Comparison of ENCODE assay signal across 1 cellular context in the genomic region with DNA sequence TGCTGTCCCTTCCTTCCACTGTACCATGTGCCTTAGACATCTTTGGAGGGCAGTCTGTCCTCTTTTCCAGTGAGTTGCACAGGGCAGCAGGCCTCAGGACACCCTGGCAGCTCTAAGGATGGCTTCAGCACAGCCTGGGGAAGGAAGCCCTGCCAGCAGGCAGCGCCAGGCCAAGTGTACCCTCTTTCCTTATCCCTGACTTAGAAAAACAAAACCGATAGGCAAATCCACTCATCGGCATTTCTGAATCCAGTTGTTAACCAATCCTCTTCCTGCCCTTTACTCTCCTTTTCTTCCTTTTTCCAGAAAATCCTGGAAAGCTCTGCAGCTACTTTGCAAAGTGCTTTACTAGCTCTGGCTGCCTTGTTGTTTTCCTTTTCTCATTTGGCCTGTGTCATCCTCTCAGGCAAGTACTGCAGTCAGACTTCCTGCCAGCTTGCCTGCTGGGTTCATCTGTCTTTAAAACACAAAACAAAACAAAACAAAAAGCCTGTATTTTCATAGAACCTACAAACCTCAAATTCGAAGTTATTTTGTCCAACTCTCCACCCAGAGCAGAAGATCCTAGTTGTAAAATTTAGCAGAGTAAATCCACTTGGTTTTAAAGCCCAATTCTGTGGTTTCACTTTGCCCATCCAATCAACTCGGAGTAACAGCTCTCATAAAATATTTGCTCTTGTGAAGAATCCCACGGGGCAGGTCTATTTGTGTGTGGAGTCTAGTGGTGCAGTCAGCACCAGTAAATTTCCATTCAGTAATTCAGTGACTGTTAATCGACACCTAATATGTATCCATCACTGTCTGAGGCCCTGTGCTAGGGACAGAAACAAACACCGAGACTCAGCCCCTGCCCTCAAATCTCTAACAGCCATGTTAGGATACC.
A peak's percentile ranks its signal among the peaks of the same experiment; 100 is the strongest.
TF ChIP-seq lines count a peak whose summit lies in the region.

No MANE protein-coding gene starts in this region.

TF ChIP-seq in HepG2, 621 proteins besides CTCF, POLR2A, EP300 and RAD21 (continued from another document and continues in another):
- no peak for TF ChIP-seq DNMT1 (CRISPR knock-in tag; IDR thresholded peaks at IDR 0.05)
- TF ChIP-seq POGZ (CRISPR knock-in tag; IDR thresholded peaks at IDR 0.05): peak; percentile 37; the same call in 1 of the 2 replicates
- peak; percentile 56; the same call in 1 of the 2 replicates for TF ChIP-seq SALL1 (CRISPR knock-in tag; IDR thresholded peaks at IDR 0.05)
- TF ChIP-seq AHR (CRISPR knock-in tag; IDR thresholded peaks at IDR 0.05): no peak
- no peak for TF ChIP-seq JUND (CRISPR knock-in tag; IDR thresholded peaks at IDR 0.05)
- no peak for TF ChIP-seq CENPX (CRISPR knock-in tag; IDR thresholded peaks at IDR 0.05)
- TF ChIP-seq ZNF577 (CRISPR knock-in tag; IDR thresholded peaks at IDR 0.05; ENCODE audit: borderline replicate concordance, low read depth): no peak
- no peak for TF ChIP-seq CHD2 (IDR thresholded peaks at IDR 0.05; ENCODE audit: low read depth, low read length)
- 0 out of 2 replicates have a peak, but pooled peaks have one; percentile 69 for TF ChIP-seq MBD4 (IDR thresholded peaks at IDR 0.05; ENCODE audit: borderline replicate concordance, low read length)
- TF ChIP-seq KLF16 (CRISPR knock-in tag; IDR thresholded peaks at IDR 0.05): 0 out of 4 replicates have a peak, but pooled peaks of 1 of the 2 experiments have one; percentile 38
- TF ChIP-seq TBL1XR1 (IDR thresholded peaks at IDR 0.05; ENCODE audit: borderline replicate concordance, low read length, partially characterized antibody): no peak
- no peak for TF ChIP-seq MATR3 (CRISPR knock-in tag; IDR thresholded peaks at IDR 0.05)
- peak; percentile 31; the same call in 1 of the 2 replicates for TF ChIP-seq DR1 (CRISPR knock-in tag; IDR thresholded peaks at IDR 0.05)
- no peak for TF ChIP-seq ARHGAP35 (CRISPR knock-in tag; IDR thresholded peaks at IDR 0.05; ENCODE audit: borderline replicate concordance)
- TF ChIP-seq CCAR2 (optimal IDR thresholded peaks at IDR 0.05; ENCODE audit: low read depth, low read length): no peak
- TF ChIP-seq TEAD2 (CRISPR knock-in tag; IDR thresholded peaks at IDR 0.05): no peak
- TF ChIP-seq, protein P1, sequence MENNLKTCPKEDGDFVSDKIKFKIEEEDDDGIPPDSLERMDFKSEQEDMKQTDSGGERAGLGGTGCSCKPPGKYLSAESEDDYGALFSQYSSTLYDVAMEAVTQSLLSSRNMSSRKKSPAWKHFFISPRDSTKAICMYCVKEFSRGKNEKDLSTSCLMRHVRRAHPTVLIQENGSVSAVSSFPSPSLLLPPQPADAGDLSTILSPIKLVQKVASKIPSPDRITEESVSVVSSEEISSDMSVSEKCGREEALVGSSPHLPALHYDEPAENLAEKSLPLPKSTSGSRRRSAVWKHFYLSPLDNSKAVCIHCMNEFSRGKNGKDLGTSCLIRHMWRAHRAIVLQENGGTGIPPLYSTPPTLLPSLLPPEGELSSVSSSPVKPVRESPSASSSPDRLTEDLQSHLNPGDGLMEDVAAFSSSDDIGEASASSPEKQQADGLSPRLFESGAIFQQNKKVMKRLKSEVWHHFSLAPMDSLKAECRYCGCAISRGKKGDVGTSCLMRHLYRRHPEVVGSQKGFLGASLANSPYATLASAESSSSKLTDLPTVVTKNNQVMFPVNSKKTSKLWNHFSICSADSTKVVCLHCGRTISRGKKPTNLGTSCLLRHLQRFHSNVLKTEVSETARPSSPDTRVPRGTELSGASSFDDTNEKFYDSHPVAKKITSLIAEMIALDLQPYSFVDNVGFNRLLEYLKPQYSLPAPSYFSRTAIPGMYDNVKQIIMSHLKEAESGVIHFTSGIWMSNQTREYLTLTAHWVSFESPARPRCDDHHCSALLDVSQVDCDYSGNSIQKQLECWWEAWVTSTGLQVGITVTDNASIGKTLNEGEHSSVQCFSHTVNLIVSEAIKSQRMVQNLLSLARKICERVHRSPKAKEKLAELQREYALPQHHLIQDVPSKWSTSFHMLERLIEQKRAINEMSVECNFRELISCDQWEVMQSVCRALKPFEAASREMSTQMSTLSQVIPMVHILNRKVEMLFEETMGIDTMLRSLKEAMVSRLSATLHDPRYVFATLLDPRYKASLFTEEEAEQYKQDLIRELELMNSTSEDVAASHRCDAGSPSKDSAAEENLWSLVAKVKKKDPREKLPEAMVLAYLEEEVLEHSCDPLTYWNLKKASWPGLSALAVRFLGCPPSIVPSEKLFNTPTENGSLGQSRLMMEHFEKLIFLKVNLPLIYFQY (CRISPR knock-in tag; IDR thresholded peaks at IDR 0.05; ENCODE audit: borderline replicate concordance): no peak; the same call in 1 of the 2 replicates
- no peak for TF ChIP-seq NFRKB (IDR thresholded peaks at IDR 0.05)
- TF ChIP-seq ZMYM3 (CRISPR knock-in tag; IDR thresholded peaks at IDR 0.05): no peak
- TF ChIP-seq GATAD2A (CRISPR knock-in tag; IDR thresholded peaks at IDR 0.05): peak; percentile 61
- no peak for TF ChIP-seq ZNF441 (CRISPR knock-in tag; IDR thresholded peaks at IDR 0.05; ENCODE audit: borderline replicate concordance)
- no peak for TF ChIP-seq KDM4B (CRISPR knock-in tag; IDR thresholded peaks at IDR 0.05)
- TF ChIP-seq NR3C1 (CRISPR knock-in tag; IDR thresholded peaks at IDR 0.05): no peak
- TF ChIP-seq, protein P2, sequence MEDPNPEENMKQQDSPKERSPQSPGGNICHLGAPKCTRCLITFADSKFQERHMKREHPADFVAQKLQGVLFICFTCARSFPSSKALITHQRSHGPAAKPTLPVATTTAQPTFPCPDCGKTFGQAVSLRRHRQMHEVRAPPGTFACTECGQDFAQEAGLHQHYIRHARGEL (CRISPR knock-in tag; IDR thresholded peaks at IDR 0.05): no peak
- TF ChIP-seq RNF219 (CRISPR knock-in tag; IDR thresholded peaks at IDR 0.05): no peak
- TF ChIP-seq ZNF678 (CRISPR knock-in tag; IDR thresholded peaks at IDR 0.05): no peak
- peak; percentile 74; the same call in 1 of the 2 replicates for TF ChIP-seq ZSCAN29 (CRISPR knock-in tag; conservative IDR thresholded peaks at IDR 0.05)
- TF ChIP-seq FOXC1 (CRISPR knock-in tag; IDR thresholded peaks at IDR 0.05; ENCODE audit: borderline replicate concordance): no peak
- 0 out of 2 replicates have a peak, but pooled peaks have one; percentile 10 for TF ChIP-seq THAP11 (CRISPR knock-in tag; IDR thresholded peaks at IDR 0.05)
- no peak for TF ChIP-seq MEF2D (CRISPR knock-in tag; IDR thresholded peaks at IDR 0.05)
- TF ChIP-seq, protein P3, sequence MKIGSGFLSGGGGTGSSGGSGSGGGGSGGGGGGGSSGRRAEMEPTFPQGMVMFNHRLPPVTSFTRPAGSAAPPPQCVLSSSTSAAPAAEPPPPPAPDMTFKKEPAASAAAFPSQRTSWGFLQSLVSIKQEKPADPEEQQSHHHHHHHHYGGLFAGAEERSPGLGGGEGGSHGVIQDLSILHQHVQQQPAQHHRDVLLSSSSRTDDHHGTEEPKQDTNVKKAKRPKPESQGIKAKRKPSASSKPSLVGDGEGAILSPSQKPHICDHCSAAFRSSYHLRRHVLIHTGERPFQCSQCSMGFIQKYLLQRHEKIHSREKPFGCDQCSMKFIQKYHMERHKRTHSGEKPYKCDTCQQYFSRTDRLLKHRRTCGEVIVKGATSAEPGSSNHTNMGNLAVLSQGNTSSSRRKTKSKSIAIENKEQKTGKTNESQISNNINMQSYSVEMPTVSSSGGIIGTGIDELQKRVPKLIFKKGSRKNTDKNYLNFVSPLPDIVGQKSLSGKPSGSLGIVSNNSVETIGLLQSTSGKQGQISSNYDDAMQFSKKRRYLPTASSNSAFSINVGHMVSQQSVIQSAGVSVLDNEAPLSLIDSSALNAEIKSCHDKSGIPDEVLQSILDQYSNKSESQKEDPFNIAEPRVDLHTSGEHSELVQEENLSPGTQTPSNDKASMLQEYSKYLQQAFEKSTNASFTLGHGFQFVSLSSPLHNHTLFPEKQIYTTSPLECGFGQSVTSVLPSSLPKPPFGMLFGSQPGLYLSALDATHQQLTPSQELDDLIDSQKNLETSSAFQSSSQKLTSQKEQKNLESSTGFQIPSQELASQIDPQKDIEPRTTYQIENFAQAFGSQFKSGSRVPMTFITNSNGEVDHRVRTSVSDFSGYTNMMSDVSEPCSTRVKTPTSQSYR (CRISPR knock-in tag; IDR thresholded peaks at IDR 0.05; ENCODE audit: borderline replicate concordance): no peak
- TF ChIP-seq, protein P4, sequence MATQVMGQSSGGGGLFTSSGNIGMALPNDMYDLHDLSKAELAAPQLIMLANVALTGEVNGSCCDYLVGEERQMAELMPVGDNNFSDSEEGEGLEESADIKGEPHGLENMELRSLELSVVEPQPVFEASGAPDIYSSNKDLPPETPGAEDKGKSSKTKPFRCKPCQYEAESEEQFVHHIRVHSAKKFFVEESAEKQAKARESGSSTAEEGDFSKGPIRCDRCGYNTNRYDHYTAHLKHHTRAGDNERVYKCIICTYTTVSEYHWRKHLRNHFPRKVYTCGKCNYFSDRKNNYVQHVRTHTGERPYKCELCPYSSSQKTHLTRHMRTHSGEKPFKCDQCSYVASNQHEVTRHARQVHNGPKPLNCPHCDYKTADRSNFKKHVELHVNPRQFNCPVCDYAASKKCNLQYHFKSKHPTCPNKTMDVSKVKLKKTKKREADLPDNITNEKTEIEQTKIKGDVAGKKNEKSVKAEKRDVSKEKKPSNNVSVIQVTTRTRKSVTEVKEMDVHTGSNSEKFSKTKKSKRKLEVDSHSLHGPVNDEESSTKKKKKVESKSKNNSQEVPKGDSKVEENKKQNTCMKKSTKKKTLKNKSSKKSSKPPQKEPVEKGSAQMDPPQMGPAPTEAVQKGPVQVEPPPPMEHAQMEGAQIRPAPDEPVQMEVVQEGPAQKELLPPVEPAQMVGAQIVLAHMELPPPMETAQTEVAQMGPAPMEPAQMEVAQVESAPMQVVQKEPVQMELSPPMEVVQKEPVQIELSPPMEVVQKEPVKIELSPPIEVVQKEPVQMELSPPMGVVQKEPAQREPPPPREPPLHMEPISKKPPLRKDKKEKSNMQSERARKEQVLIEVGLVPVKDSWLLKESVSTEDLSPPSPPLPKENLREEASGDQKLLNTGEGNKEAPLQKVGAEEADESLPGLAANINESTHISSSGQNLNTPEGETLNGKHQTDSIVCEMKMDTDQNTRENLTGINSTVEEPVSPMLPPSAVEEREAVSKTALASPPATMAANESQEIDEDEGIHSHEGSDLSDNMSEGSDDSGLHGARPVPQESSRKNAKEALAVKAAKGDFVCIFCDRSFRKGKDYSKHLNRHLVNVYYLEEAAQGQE (IDR thresholded peaks at IDR 0.05; ENCODE audit: borderline replicate concordance in 1 of 2, low read depth in 1 of 2, low read length in 2 of 2): no peak; a peak in 1 of 4 replicates
- TF ChIP-seq ZNF224 (CRISPR knock-in tag; IDR thresholded peaks at IDR 0.05): no peak
- TF ChIP-seq EHMT2 (IDR thresholded peaks at IDR 0.05; ENCODE audit: borderline replicate concordance, low read depth, low read length): no peak
- no peak for TF ChIP-seq NR1H2 (CRISPR knock-in tag; IDR thresholded peaks at IDR 0.05; ENCODE audit: borderline replicate concordance, low read depth)
- no peak for TF ChIP-seq TCF12 (IDR thresholded peaks at IDR 0.05)
- no peak for TF ChIP-seq TCF12 (CRISPR knock-in tag; IDR thresholded peaks at IDR 0.05)
- TF ChIP-seq, protein P5, sequence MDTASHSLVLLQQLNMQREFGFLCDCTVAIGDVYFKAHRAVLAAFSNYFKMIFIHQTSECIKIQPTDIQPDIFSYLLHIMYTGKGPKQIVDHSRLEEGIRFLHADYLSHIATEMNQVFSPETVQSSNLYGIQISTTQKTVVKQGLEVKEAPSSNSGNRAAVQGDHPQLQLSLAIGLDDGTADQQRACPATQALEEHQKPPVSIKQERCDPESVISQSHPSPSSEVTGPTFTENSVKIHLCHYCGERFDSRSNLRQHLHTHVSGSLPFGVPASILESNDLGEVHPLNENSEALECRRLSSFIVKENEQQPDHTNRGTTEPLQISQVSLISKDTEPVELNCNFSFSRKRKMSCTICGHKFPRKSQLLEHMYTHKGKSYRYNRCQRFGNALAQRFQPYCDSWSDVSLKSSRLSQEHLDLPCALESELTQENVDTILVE (CRISPR knock-in tag; IDR thresholded peaks at IDR 0.05): peak; percentile 62; the same call in 1 of the 2 replicates
- no peak for TF ChIP-seq IKZF1 (IDR thresholded peaks at IDR 0.05)
- no peak for TF ChIP-seq DBP (CRISPR knock-in tag; IDR thresholded peaks at IDR 0.05; ENCODE audit: not compliant biosample characterization)
- 0 out of 2 replicates have a peak, but pooled peaks have one; percentile 36 for TF ChIP-seq MEIS1 (CRISPR knock-in tag; IDR thresholded peaks at IDR 0.05; ENCODE audit: borderline replicate concordance)
- no peak for TF ChIP-seq ZNF367 (CRISPR knock-in tag; IDR thresholded peaks at IDR 0.05; ENCODE audit: borderline replicate concordance)
- TF ChIP-seq NRL (CRISPR knock-in tag; IDR thresholded peaks at IDR 0.05; ENCODE audit: borderline replicate concordance): no peak
- TF ChIP-seq RNF2 (conservative IDR thresholded peaks at IDR 0.05; ENCODE audit: low read depth): no peak
- no peak for TF ChIP-seq SRSF4 (IDR thresholded peaks at IDR 0.05; ENCODE audit: low read depth, low read length, poor library complexity, severe bottlenecking)
- no peak for TF ChIP-seq BRF2 (CRISPR knock-in tag; IDR thresholded peaks at IDR 0.05)
- no peak for TF ChIP-seq PCBP2 (optimal IDR thresholded peaks at IDR 0.05; ENCODE audit: low read depth, low read length, poor library complexity, severe bottlenecking)
